Comparison of ENCODE assay signal across 17 cellular contexts in the genomic region with DNA sequence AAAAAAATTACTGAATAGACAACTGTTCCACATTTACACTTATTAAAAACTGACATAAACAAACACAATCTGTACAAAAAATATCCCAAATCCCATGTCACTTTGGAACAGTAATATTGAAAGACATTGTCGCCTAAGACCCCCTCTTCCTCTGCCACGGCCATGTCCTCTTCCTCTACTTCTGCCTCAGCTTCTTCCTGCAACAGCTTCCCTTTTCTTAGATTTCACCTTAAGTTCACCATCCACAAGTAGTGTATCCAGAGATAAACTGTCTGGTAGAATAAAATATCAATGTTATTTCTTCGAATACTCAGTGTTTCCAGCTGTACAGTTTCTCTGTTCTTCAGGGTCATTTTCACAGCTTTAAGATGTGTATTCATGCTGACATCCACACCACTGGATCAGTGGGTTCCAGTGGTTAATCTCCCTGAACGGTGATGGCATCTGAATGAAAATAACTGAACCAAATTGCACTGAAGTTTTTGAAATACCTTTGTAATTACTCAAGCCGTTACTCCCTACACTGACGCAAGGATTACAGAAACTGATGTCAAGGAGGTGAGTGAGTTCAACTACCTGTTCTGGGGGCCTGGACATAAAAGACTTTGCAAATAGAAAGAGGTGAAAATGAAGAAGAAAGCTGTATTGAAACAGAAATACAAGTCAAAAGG.
DNase-seq lines count a peak whose midpoint lies in the region; ATAC-seq, FAIRE-seq and TF ChIP-seq lines count a peak whose summit lies in the region.
"Had no signal": no experiment of that assay in that cellular context is flagged by ENCODE, and none has a peak within 500 bp of the region (broad histone marks: within the 10 kb centered on the region; RNA-seq: fewer than 3 reads in every experiment).

No MANE protein-coding gene starts in this region.

- H3K36me3 Mint-ChIP-seq in osteocyte (ENCODE audit: unreplicated experiment) = no peaks in the 10 kb centered on the region
- H3K36me3 Mint-ChIP-seq: stimulated activated effector memory CD8-positive, alpha-beta T cell treated with anti-CD3 and anti-CD28 coated beads, Interleukin-12 subunit alpha, Interleukin-12 subunit beta, amount 100 ng/mL, for 72 hours had no signal

- H3K36me3 ChIP-seq in RWPE2 (ENCODE audit: low read depth) (no peaks in the 10 kb centered on the region), small intestine (ENCODE audit: control insufficient read depth in 2 of 2, insufficient read depth in 2 of 2, low read length in 2 of 2) (no peaks in the 10 kb centered on the region)
- H3K36me3 ChIP-seq: adrenal gland had no signal

- H3K27me3 ChIP-seq in RWPE2 (ENCODE audit: insufficient read depth, poor library complexity, severe bottlenecking) = no peaks in the 10 kb centered on the region
- no peaks in the 10 kb centered on the region for H3K27me3 ChIP-seq in small intestine (ENCODE audit: control insufficient read depth in 2 of 2, insufficient read depth in 2 of 2, low read length in 2 of 2)
- H3K27me3 ChIP-seq: adrenal gland had no signal

- peaks cover 74% of the 10 kb centered on the region for H3K4me1 Mint-ChIP-seq in osteocyte (ENCODE audit: unreplicated experiment)
- H3K4me1 Mint-ChIP-seq: stimulated activated effector memory CD8-positive, alpha-beta T cell treated with anti-CD3 and anti-CD28 coated beads, Interleukin-12 subunit alpha, Interleukin-12 subunit beta, amount 100 ng/mL, for 72 hours had no signal

- FAIRE-seq in small intestine (lab: Jason Lieb, UNC) = no peak
- FAIRE-seq: GM18507 had no signal

- ATAC-seq in RWPE2 (ENCODE audit: low read depth) = peak; percentile 98
- no peak for ATAC-seq in HG03521 (IDR thresholded peaks at IDR 0.05; ENCODE audit: unreplicated experiment)
- ATAC-seq: stimulated activated effector memory CD8-positive, alpha-beta T cell treated with anti-CD3 and anti-CD28 coated beads, Interleukin-12 subunit alpha, Interleukin-12 subunit beta, amount 100 ng/mL, for 72 hours had no signal

- H3K9me3 Mint-ChIP-seq in osteocyte (ENCODE audit: unreplicated experiment) = no peaks in the 10 kb centered on the region

- WGBS in small intestine, 3 donors = 66 to 72% (median 71%) methylated on average over 6 of the region's 6 CpGs

- H3K27me3 Mint-ChIP-seq in osteocyte (ENCODE audit: unreplicated experiment) = no peaks in the 10 kb centered on the region

- no peak overlapping the region for H3K4me3 Mint-ChIP-seq in osteocyte (ENCODE audit: unreplicated experiment)
- H3K4me3 Mint-ChIP-seq: stimulated activated effector memory CD8-positive, alpha-beta T cell treated with anti-CD3 and anti-CD28 coated beads, Interleukin-12 subunit alpha, Interleukin-12 subunit beta, amount 100 ng/mL, for 72 hours had no signal

- H3K27ac Mint-ChIP-seq in osteocyte (ENCODE audit: unreplicated experiment) = peak overlapping the region; percentile 76
- H3K27ac Mint-ChIP-seq: stimulated activated effector memory CD8-positive, alpha-beta T cell treated with anti-CD3 and anti-CD28 coated beads, Interleukin-12 subunit alpha, Interleukin-12 subunit beta, amount 100 ng/mL, for 72 hours had no signal

- peak overlapping the region; percentile 61 for H3K27ac ChIP-seq in RWPE2 (ENCODE audit: poor library complexity, severe bottlenecking)
- no peak overlapping the region for H3K27ac ChIP-seq in small intestine (ENCODE audit: low read depth in 1 of 2, low read length in 1 of 2)
- H3K27ac ChIP-seq: adrenal gland, C4-2B, parathyroid adenoma had no signal

- H3K4me3 ChIP-seq in RWPE2 (ENCODE audit: severe bottlenecking) (no peak overlapping the region), small intestine (ENCODE audit: low read depth in 1 of 2, low read length in 2 of 2) (no peak overlapping the region)
- H3K4me3 ChIP-seq: adrenal gland had no signal

- DNase-seq in H4 (ENCODE audit: low spot score) (peak; percentile 28), RWPE2 (ENCODE audit: low spot score) (no peak), fibroblast of gingiva (ENCODE audit: low read depth) (peak; percentile 15), osteocyte (ENCODE audit: extremely low spot score, unreplicated experiment) (no peak), T-helper 1 cell (no peak), NCI-H146 (lab: John Stamatoyannopoulos, UW) (no peak), small intestine (no peak)
- DNase-seq: activated CD4-positive, CD25-positive, alpha-beta regulatory T cell treated with anti-CD3 and anti-CD28 coated beads, Interleukin-2, amount 50 U/mL, for 72 hours; adrenal gland; effector CD8-positive, alpha-beta T cell; NCI-H1436 treated with DMSO at 0.1 percent for 48 hours; stimulated activated CD4-positive, alpha-beta T cell treated with anti-CD3 and anti-CD28 coated beads, Interleukin-2, amount 100 ng/mL, for 24 hours had no signal

- H3K9me3 ChIP-seq in RWPE2 (ENCODE audit: severe bottlenecking) (no peaks in the 10 kb centered on the region), small intestine (ENCODE audit: control insufficient read depth, low read depth) (no peaks in the 10 kb centered on the region)
- H3K9me3 ChIP-seq: adrenal gland had no signal

- peaks cover 12% of the 10 kb centered on the region for H3K4me1 ChIP-seq in RWPE2 (ENCODE audit: insufficient read depth, poor library complexity, severe bottlenecking)
- no peaks in the 10 kb centered on the region for H3K4me1 ChIP-seq in small intestine (ENCODE audit: control insufficient read depth in 2 of 2, insufficient read depth in 1 of 2, low read depth in 1 of 2, low read length in 1 of 2)
- H3K4me1 ChIP-seq: parathyroid adenoma had no signal

- TF ChIP-seq CTCF in RWPE2 (IDR thresholded peaks at IDR 0.05; ENCODE audit: poor library complexity, severe bottlenecking) = no peak
- TF ChIP-seq CTCF in osteocyte (IDR thresholded peaks at IDR 0.05) = no peak

Comparison
In these comparisons a context has a peak if more than half of its experiments do, and no peak if none do; other contexts are left out.
1. DNase-seq: peak in H4 (single experiment) and fibroblast of gingiva (single experiment); none in RWPE2 (single experiment), osteocyte (single experiment), T-helper 1 cell (0 of 5), NCI-H146 (single experiment) and small intestine (single experiment).